In genomic region chr12:121838096-121838495, GRCh38 we compare ENCODE assay signal across 2 cellular contexts.
TF ChIP-seq lines count a peak whose summit lies in the region.

No MANE protein-coding gene starts in this region.

TF ChIP-seq in IMR-90, 13 proteins besides CTCF, POLR2A, EP300 and RAD21:
- TF ChIP-seq CEBPB (IDR thresholded peaks at IDR 0.05; ENCODE audit: low read depth, low read length) = no peak
- no peak for TF ChIP-seq FOS (IDR thresholded peaks at IDR 0.05; ENCODE audit: low read depth, low read length)
- TF ChIP-seq, protein P1, sequence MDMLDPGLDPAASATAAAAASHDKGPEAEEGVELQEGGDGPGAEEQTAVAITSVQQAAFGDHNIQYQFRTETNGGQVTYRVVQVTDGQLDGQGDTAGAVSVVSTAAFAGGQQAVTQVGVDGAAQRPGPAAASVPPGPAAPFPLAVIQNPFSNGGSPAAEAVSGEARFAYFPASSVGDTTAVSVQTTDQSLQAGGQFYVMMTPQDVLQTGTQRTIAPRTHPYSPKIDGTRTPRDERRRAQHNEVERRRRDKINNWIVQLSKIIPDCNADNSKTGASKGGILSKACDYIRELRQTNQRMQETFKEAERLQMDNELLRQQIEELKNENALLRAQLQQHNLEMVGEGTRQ (IDR thresholded peaks at IDR 0.05; ENCODE audit: low read depth, low read length) = no peak
- TF ChIP-seq BHLHE40 (IDR thresholded peaks at IDR 0.05; ENCODE audit: low read depth, low read length) = no peak
- TF ChIP-seq MXI1 (IDR thresholded peaks at IDR 0.05; ENCODE audit: borderline replicate concordance, low read depth, low read length) = no peak
- no peak for TF ChIP-seq RCOR1 (IDR thresholded peaks at IDR 0.05; ENCODE audit: insufficient replicate concordance, low read length)
- TF ChIP-seq, protein P2, sequence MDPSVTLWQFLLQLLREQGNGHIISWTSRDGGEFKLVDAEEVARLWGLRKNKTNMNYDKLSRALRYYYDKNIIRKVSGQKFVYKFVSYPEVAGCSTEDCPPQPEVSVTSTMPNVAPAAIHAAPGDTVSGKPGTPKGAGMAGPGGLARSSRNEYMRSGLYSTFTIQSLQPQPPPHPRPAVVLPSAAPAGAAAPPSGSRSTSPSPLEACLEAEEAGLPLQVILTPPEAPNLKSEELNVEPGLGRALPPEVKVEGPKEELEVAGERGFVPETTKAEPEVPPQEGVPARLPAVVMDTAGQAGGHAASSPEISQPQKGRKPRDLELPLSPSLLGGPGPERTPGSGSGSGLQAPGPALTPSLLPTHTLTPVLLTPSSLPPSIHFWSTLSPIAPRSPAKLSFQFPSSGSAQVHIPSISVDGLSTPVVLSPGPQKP (IDR thresholded peaks at IDR 0.05; ENCODE audit: borderline replicate concordance, low read depth, low read length) = no peak
- no peak for TF ChIP-seq NFE2L2 (IDR thresholded peaks at IDR 0.05; ENCODE audit: low read depth, low read length)
- TF ChIP-seq MAFK (IDR thresholded peaks at IDR 0.05; ENCODE audit: low read depth, low read length) = no peak
- TF ChIP-seq RFX5 (IDR thresholded peaks at IDR 0.05; ENCODE audit: low read depth, low read length) = no peak
- no peak for TF ChIP-seq MAZ (IDR thresholded peaks at IDR 0.05; ENCODE audit: borderline replicate concordance, low read depth, low read length)
- no peak for TF ChIP-seq CHD1 (IDR thresholded peaks at IDR 0.05; ENCODE audit: low read depth, low read length)

TF ChIP-seq in HepG2, 621 proteins besides CTCF, POLR2A, EP300 and RAD21:
- TF ChIP-seq ZNF280B (CRISPR knock-in tag; IDR thresholded peaks at IDR 0.05; ENCODE audit: borderline replicate concordance) = no peak
- TF ChIP-seq ZNF850 (CRISPR knock-in tag; conservative IDR thresholded peaks at IDR 0.05) = no peak
- TF ChIP-seq TERF1 (CRISPR knock-in tag; IDR thresholded peaks at IDR 0.05) = no peak
- no peak for TF ChIP-seq ZNF772 (CRISPR knock-in tag; IDR thresholded peaks at IDR 0.05)
